Comparison of ENCODE assay signal across 8 cellular contexts in the genomic region with DNA sequence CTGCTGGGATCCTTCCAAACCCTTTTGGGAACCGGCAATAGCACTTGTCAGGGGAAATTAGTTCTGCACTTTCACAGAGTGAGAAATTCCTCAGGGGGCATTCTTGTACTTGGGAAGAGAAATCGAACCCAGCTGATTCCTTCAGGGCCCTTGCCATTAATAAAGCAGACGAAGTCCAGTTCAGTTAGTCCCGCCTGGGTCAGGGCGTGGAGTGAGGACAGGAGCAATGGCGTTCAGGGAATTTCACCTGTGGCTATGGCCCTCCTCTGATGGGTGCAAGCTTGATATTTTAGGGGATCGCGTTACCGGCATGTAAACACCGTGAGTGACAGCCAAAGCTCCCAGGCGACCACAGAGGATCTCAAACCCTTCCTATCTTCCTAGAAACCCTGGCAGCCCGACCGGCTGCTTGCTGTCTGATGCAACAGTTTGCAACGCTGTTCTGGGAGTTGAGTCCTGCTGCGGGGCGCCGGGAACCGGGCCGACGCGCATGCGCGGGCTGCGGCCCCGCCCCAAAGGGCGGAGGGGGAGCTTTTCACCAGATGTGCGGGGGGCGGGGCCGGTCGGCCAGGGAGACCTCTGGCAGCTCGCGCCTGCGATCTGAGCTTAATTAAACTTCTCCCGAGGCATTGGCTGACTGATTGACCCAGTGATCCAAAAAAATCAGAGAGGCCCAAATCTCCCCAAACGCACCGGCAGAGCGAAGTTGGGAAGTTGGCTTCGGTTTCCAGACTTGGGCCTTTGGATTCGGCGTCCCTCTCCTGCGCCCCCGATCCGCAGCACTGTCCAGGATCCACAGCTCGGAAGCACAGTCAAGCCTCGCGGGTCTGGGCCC. TPM values are rescaled to one million over a fixed set of nuclear protein-coding genes. Genes with fewer than 3 reads are reported as not detected.
A peak's percentile ranks its signal among the peaks of the same experiment; 100 is the strongest.
DNase-seq lines count a peak whose midpoint lies in the region; ATAC-seq and TF ChIP-seq lines count a peak whose summit lies in the region.

No MANE protein-coding gene starts in this region.

- H2AFZ ChIP-seq in trophoblast cell (ENCODE audit: insufficient read depth, low read length, poor library complexity) = peak overlapping the region; percentile 90

- H3K4me1 ChIP-seq in adipocyte (ENCODE audit: control insufficient read depth, insufficient read depth, low read length) (peaks cover 43% of the 10 kb centered on the region), heart left ventricle (peaks cover 3 to 45% (median 21%) of the 10 kb centered on the region in 12 donors), trophoblast cell (ENCODE audit: control insufficient read depth in 1 of 2, insufficient read depth in 2 of 2, low read length in 2 of 2) (peaks cover 18 to 28% of the 10 kb centered on the region in 2 experiments), tibial nerve (peaks cover 0 to 31% (median 20%) of the 10 kb centered on the region in 4 donors)

- H3K18ac ChIP-seq in trophoblast cell (ENCODE audit: low read length) = peak overlapping the region; percentile 99

- intact Hi-C loops in heart left ventricle (cut with DNase I) = loop anchor here in 7 of 10 donors (2.0 to 10.0 kb wide), 8 partner anchors 30 to 292 kb away; a partner anchor contains a TSS

- no peaks in the 10 kb centered on the region for H3K9me3 ChIP-seq in adipocyte (ENCODE audit: control insufficient read depth, low read length)
- no peaks in the 10 kb centered on the region for H3K9me3 ChIP-seq in heart left ventricle
- no peaks in the 10 kb centered on the region for H3K9me3 ChIP-seq in trophoblast cell (ENCODE audit: insufficient read depth, low read depth, low read length)
- H3K9me3 ChIP-seq in tibial nerve = no peaks in the 10 kb centered on the region

- peak overlapping the region; percentile 85 for H2AK5ac ChIP-seq in trophoblast cell (ENCODE audit: low read length)

- TF ChIP-seq POLR2A in GM10847 (IDR thresholded peaks at IDR 0.05; ENCODE audit: extremely low read depth, insufficient read length) (peak; percentile 68), heart left ventricle (IDR thresholded peaks at IDR 0.05) (peak; percentile 14 to 80), tibial nerve (IDR thresholded peaks at IDR 0.05) (peak; percentile 53 to 70)

- H2BK5ac ChIP-seq in trophoblast cell (ENCODE audit: low read depth, low read length, poor library complexity) = peak overlapping the region; percentile 91

- H3K79me1 ChIP-seq in trophoblast cell (ENCODE audit: low read length) = peaks cover 11% of the 10 kb centered on the region

- H2BK120ac ChIP-seq in trophoblast cell (ENCODE audit: insufficient read depth, low read length, poor library complexity) = peak overlapping the region; percentile 85

- no peaks in the 10 kb centered on the region for H3K27me3 ChIP-seq in adipocyte (replicated peaks; ENCODE audit: control insufficient read depth, insufficient read depth, low read length)
- no peaks in the 10 kb centered on the region for H3K27me3 ChIP-seq in heart left ventricle
- H3K27me3 ChIP-seq in trophoblast cell (ENCODE audit: insufficient read depth, low read length) = no peaks in the 10 kb centered on the region
- H3K27me3 ChIP-seq in tibial nerve = peaks cover 0 to 6% of the 10 kb centered on the region in 2 donors

- peak overlapping the region; percentile 98 for H4K8ac ChIP-seq in trophoblast cell (ENCODE audit: low read depth, low read length)

- peak overlapping the region; percentile 65 for H3K4ac ChIP-seq in trophoblast cell (ENCODE audit: low read depth, low read length)

- peak overlapping the region; percentile 99 for H4K12ac ChIP-seq in trophoblast cell (ENCODE audit: low read depth, low read length)

- H3K27ac ChIP-seq in heart left ventricle = peak overlapping the region; percentile 42 to 93 (median 87)
- H3K27ac ChIP-seq in trophoblast cell (ENCODE audit: low read depth, low read length) = peak overlapping the region; percentile 95
- H3K27ac ChIP-seq in tibial nerve = peak overlapping the region; percentile 59 to 83 (median 72)

- peak overlapping the region; percentile 91 for H3K9ac ChIP-seq in adipocyte (ENCODE audit: low read length)
- peak overlapping the region; percentile 79 for H3K9ac ChIP-seq in trophoblast cell (ENCODE audit: low read length)

- H3K23ac ChIP-seq in trophoblast cell (ENCODE audit: low read length) = no peak overlapping the region

- DNase-seq in NCI-H1417 (lab: John Stamatoyannopoulos, UW) = peak; percentile 93 to 94 (median 93)
- peak; percentile 99 for DNase-seq in SW480 (ENCODE audit: low spot score)
- peak; percentile 99 for DNase-seq in adipocyte (ENCODE audit: low read depth)
- DNase-seq in heart left ventricle = peak; percentile 93 to 97 (median 96)
- DNase-seq in trophoblast cell = peak; percentile 93 to 97
- DNase-seq in tibial nerve (ENCODE audit: low spot score in 2 of 2) = peak; percentile 90 to 91

- TF ChIP-seq CTCF in heart left ventricle (IDR thresholded peaks at IDR 0.05) (no peak), tibial nerve (IDR thresholded peaks at IDR 0.05) (peak in 1 of 5 experiments; percentile 35)

- H3K4me2 ChIP-seq in trophoblast cell (ENCODE audit: low read length) = peak overlapping the region; percentile 81

- H3K36me3 ChIP-seq in adipocyte (ENCODE audit: control insufficient read depth, insufficient read depth, low read length, severe bottlenecking) (no peaks in the 10 kb centered on the region), heart left ventricle (no peaks in the 10 kb centered on the region), trophoblast cell (ENCODE audit: control insufficient read depth in 1 of 2, insufficient read depth in 2 of 2, low read length in 2 of 2) (no peaks in the 10 kb centered on the region), tibial nerve (no peaks in the 10 kb centered on the region)

- peaks cover 5% of the 10 kb centered on the region for H3K79me2 ChIP-seq in trophoblast cell (ENCODE audit: control insufficient read depth, insufficient read depth, low read length, poor library complexity)

- ATAC-seq in HG02759 (IDR thresholded peaks at IDR 0.05; ENCODE audit: unreplicated experiment) (peak; percentile 87), heart left ventricle (peak; percentile 80 to 90 (median 88))

- TF ChIP-seq EP300 in tibial nerve (IDR thresholded peaks at IDR 0.05) = peak; percentile 73 to 77

- WGBS in heart left ventricle, 4 donors = 1 to 2% (median 1%) methylated on average over 25 to 46 of the region's 46 CpGs
- WGBS in trophoblast cell (ENCODE audit: extremely low coverage, insufficient coverage, insufficient read length) = no CpG with 5 or more reads among the region's 46 CpGs
- WGBS in tibial nerve, 2 donors = 1% methylated on average over 28 to 45 of the region's 46 CpGs

- H2BK12ac ChIP-seq in trophoblast cell (ENCODE audit: low read length) = peak overlapping the region; percentile 76

- peak overlapping the region; percentile 94 for H4K91ac ChIP-seq in trophoblast cell (ENCODE audit: low read depth, low read length)

- H3K4me3 ChIP-seq in adipocyte (ENCODE audit: low read length) (peak overlapping the region; percentile 79), heart left ventricle (peak overlapping the region; percentile 11 to 65 (median 55)), trophoblast cell (ENCODE audit: low read depth, low read length) (peak overlapping the region; percentile 65), tibial nerve (peak overlapping the region; percentile 35 to 56 (median 52))

- peak overlapping the region; percentile 93 for H3K14ac ChIP-seq in trophoblast cell (ENCODE audit: low read length)

RNA-seq across cellular contexts. Expression of a gene that starts 34.3 kb away (rescaled TPM):
- total RNA-seq in heart left ventricle (10 to 100 TPM; 15.5 to 31.9 (median 23.3) TPM), tibial nerve (1 to 10 TPM; 2.0 to 6.9 (median 3.4) TPM)
- polyA plus RNA-seq in heart left ventricle = 10 to 100 TPM in 1 of 2 donors, 1 to 10 TPM in 1; 7.4 to 30.9 TPM
- polyA plus RNA-seq in trophoblast cell (2013) = 53.7 and 54.2 TPM in 2 replicates

Comparison
In these comparisons a context has a peak if more than half of its experiments do, and no peak if none do; other contexts are left out.
1. Peak in every context shown above with its lines: DNase-seq, ATAC-seq, H3K4me3 ChIP-seq and H3K27ac ChIP-seq.